In genomic region chr22:23278883-23279675, GRCh38 we compare ENCODE assay signal across 9 cellular contexts.
A peak's percentile ranks its signal among the peaks of the same experiment; 100 is the strongest.
DNase-seq lines count a peak whose midpoint lies in the region; ATAC-seq and TF ChIP-seq lines count a peak whose summit lies in the region.
"Had no signal": no experiment of that assay in that cellular context is flagged by ENCODE, and none has a peak within 500 bp of the region (broad histone marks: within the 10 kb centered on the region; RNA-seq: fewer than 3 reads in every experiment).

No MANE protein-coding gene starts in this region.

- H3K4me1 ChIP-seq in foreskin keratinocyte (peaks cover 8% of the 10 kb centered on the region), skeletal muscle tissue (ENCODE audit: control insufficient read depth in 3 of 3, insufficient read depth in 3 of 3, low read length in 3 of 3) (peaks cover 6 to 13% (median 8%) of the 10 kb centered on the region in 3 donors)

- H3K27me3 Mint-ChIP-seq in T-helper 17 cell = no peaks in the 10 kb centered on the region

- no peak overlapping the region for H3K4me3 Mint-ChIP-seq in T-helper 17 cell

- peaks cover 0 to 8% (median 6%) of the 10 kb centered on the region in 3 donors for H3K36me3 ChIP-seq in skeletal muscle tissue (ENCODE audit: control insufficient read depth in 3 of 3, insufficient read depth in 3 of 3, low read length in 3 of 3)

- no peak for DNase-seq in T-helper 17 cell
- DNase-seq in foreskin keratinocyte = peak; percentile 84
- DNase-seq: NCI-H187 treated with DMSO at 0.1 percent for 48 hours had no signal

- no peaks in the 10 kb centered on the region for H3K36me3 Mint-ChIP-seq in T-helper 17 cell (ENCODE audit: low read depth)

- no peak overlapping the region for H3K4me3 ChIP-seq in skeletal muscle tissue (ENCODE audit: low read length in 3 of 3)

- H3K9me3 ChIP-seq in T-helper 17 cell (ENCODE audit: control insufficient read depth, low read length, poor library complexity, severe bottlenecking) (no peaks in the 10 kb centered on the region), skeletal muscle tissue (ENCODE audit: control insufficient read depth in 3 of 3, low read length in 3 of 3) (no peaks in the 10 kb centered on the region)

- peak; percentile 27 for ATAC-seq in T-helper 17 cell
- ATAC-seq in foreskin keratinocyte = peak; percentile 12
- ATAC-seq in HG02571 (IDR thresholded peaks at IDR 0.05; ENCODE audit: unreplicated experiment) = no peak
- ATAC-seq in HG02870 (IDR thresholded peaks at IDR 0.05; ENCODE audit: unreplicated experiment) = no peak
- no peak for ATAC-seq in HG02981 (IDR thresholded peaks at IDR 0.05; ENCODE audit: unreplicated experiment)
- no peak for ATAC-seq in GM18502 (IDR thresholded peaks at IDR 0.05; ENCODE audit: poor library complexity, unreplicated experiment)

- no peak for TF ChIP-seq CTCF in foreskin keratinocyte (conservative IDR thresholded peaks at IDR 0.05)

- peak; percentile 65; the same call in 1 of the 2 replicates for TF ChIP-seq EP300 in Ishikawa (IDR thresholded peaks at IDR 0.05; ENCODE audit: borderline replicate concordance)

- H3K27me3 ChIP-seq in foreskin keratinocyte = no peaks in the 10 kb centered on the region
- H3K27me3 ChIP-seq in skeletal muscle tissue (ENCODE audit: control insufficient read depth in 3 of 3, insufficient read depth in 3 of 3, low read length in 3 of 3) = peaks cover 0 to 9% (median 6%) of the 10 kb centered on the region in 3 donors

- H3K9ac ChIP-seq in skeletal muscle tissue (ENCODE audit: low read depth in 1 of 3, low read length in 3 of 3) = no peak overlapping the region

- H3K27ac Mint-ChIP-seq in T-helper 17 cell = peak overlapping the region; percentile 56

- peaks cover 10% of the 10 kb centered on the region for H3K4me1 Mint-ChIP-seq in T-helper 17 cell

- peak overlapping the region; percentile 45 for H3K27ac ChIP-seq in foreskin keratinocyte
- H3K27ac ChIP-seq in skeletal muscle tissue (ENCODE audit: low read depth, low read length) = peak overlapping the region; percentile 7

- TF ChIP-seq RAD21 in Ishikawa (IDR thresholded peaks at IDR 0.05; ENCODE audit: low read depth) = no peak

TF ChIP-seq in Ishikawa, 13 proteins besides CTCF, POLR2A, EP300 and RAD21:
- TF ChIP-seq ZBTB7A (IDR thresholded peaks at IDR 0.05; ENCODE audit: low read depth) (no peak), FOXM1 (IDR thresholded peaks at IDR 0.05; ENCODE audit: borderline replicate concordance, low read depth) (no peak), TAF1 (IDR thresholded peaks at IDR 0.05; ENCODE audit: low read depth) (no peak), NFIC (IDR thresholded peaks at IDR 0.05) (peak; percentile 90), CREB1 (IDR thresholded peaks at IDR 0.05; ENCODE audit: low read depth) (peak; percentile 49; the same call in 1 of the 2 replicates), USF1 (IDR thresholded peaks at IDR 0.05) (no peak), CEBPB (IDR thresholded peaks at IDR 0.05) (no peak; the same call in 1 of the 2 replicates), EGR1 (IDR thresholded peaks at IDR 0.05) (no peak), YY1 (IDR thresholded peaks at IDR 0.05; ENCODE audit: low read depth) (no peak), REST (IDR thresholded peaks at IDR 0.05; ENCODE audit: low read depth) (no peak), MAX (IDR thresholded peaks at IDR 0.05) (peak; percentile 84; the same call in 1 of the 2 replicates), TCF12 (IDR thresholded peaks at IDR 0.05; ENCODE audit: low read depth) (peak; percentile 75; the same call in 1 of the 2 replicates), TEAD4 (IDR thresholded peaks at IDR 0.05) (no peak)

Comparison
In these comparisons a context has a peak if more than half of its experiments do, and no peak if none do; other contexts are left out.
1. ATAC-seq: peak in T-helper 17 cell (single experiment) and foreskin keratinocyte (single experiment); none in HG02571 (single experiment), HG02870 (single experiment), HG02981 (single experiment) and GM18502 (single experiment).
2. DNase-seq: peak in foreskin keratinocyte (2 of 2); none in T-helper 17 cell (0 of 3).